Comparison of ENCODE assay signal across 1 cellular context in the genomic region with DNA sequence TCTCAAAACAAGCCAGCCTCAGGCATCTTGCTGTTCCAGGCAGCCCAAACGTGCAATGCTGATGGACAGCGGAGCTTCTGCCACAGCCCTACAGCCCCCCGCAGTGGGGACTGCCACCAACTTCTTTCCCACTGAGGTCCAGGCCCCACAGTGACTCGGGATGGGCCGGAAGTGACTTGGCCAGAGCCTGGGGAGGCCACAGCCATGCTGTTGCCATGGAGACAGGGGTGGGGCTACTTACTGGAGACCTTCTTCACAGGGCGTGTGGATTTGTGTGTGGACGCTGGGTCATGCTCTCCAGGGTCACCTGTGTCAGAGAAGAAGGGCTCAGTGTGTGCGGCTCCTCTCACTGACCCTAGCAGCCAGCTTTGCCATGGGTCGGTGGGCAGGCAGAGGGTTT.
TF ChIP-seq lines count a peak whose summit lies in the region.

No MANE protein-coding gene starts in this region.

TF ChIP-seq in GM12878, 131 proteins besides CTCF, POLR2A, EP300 and RAD21:
- TF ChIP-seq, protein P1, sequence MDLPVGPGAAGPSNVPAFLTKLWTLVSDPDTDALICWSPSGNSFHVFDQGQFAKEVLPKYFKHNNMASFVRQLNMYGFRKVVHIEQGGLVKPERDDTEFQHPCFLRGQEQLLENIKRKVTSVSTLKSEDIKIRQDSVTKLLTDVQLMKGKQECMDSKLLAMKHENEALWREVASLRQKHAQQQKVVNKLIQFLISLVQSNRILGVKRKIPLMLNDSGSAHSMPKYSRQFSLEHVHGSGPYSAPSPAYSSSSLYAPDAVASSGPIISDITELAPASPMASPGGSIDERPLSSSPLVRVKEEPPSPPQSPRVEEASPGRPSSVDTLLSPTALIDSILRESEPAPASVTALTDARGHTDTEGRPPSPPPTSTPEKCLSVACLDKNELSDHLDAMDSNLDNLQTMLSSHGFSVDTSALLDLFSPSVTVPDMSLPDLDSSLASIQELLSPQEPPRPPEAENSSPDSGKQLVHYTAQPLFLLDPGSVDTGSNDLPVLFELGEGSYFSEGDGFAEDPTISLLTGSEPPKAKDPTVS (IDR thresholded peaks at IDR 0.05; ENCODE audit: low read depth, low read length) = no peak
- TF ChIP-seq SMARCA5 (IDR thresholded peaks at IDR 0.05) (no peak), JUNB (IDR thresholded peaks at IDR 0.05) (no peak), IKZF2 (IDR thresholded peaks at IDR 0.05) (no peak), RFX5 (IDR thresholded peaks at IDR 0.05; ENCODE audit: low read depth, low read length) (no peak), RCOR1 (conservative IDR thresholded peaks at IDR 0.05; ENCODE audit: low read depth, low read length) (no peak), POLR2AphosphoS2 (IDR thresholded peaks at IDR 0.05; ENCODE audit: low read depth, low read length) (no peak), HDGF (IDR thresholded peaks at IDR 0.05) (no peak), RELA (IDR thresholded peaks at IDR 0.05; ENCODE audit: borderline replicate concordance, partially characterized antibody) (no peak), IRF4 (IDR thresholded peaks at IDR 0.05; ENCODE audit: low read depth, low read length) (no peak), STAT3 (IDR thresholded peaks at IDR 0.05; ENCODE audit: low read depth, low read length) (no peak)
- TF ChIP-seq, protein P2, sequence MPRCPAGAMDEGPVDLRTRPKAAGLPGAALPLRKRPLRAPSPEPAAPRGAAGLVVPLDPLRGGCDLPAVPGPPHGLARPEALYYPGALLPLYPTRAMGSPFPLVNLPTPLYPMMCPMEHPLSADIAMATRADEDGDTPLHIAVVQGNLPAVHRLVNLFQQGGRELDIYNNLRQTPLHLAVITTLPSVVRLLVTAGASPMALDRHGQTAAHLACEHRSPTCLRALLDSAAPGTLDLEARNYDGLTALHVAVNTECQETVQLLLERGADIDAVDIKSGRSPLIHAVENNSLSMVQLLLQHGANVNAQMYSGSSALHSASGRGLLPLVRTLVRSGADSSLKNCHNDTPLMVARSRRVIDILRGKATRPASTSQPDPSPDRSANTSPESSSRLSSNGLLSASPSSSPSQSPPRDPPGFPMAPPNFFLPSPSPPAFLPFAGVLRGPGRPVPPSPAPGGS (IDR thresholded peaks at IDR 0.05; ENCODE audit: borderline replicate concordance, insufficient read depth, low read depth, low read length, poor library complexity, severe bottlenecking) = no peak
- TF ChIP-seq, protein P3, sequence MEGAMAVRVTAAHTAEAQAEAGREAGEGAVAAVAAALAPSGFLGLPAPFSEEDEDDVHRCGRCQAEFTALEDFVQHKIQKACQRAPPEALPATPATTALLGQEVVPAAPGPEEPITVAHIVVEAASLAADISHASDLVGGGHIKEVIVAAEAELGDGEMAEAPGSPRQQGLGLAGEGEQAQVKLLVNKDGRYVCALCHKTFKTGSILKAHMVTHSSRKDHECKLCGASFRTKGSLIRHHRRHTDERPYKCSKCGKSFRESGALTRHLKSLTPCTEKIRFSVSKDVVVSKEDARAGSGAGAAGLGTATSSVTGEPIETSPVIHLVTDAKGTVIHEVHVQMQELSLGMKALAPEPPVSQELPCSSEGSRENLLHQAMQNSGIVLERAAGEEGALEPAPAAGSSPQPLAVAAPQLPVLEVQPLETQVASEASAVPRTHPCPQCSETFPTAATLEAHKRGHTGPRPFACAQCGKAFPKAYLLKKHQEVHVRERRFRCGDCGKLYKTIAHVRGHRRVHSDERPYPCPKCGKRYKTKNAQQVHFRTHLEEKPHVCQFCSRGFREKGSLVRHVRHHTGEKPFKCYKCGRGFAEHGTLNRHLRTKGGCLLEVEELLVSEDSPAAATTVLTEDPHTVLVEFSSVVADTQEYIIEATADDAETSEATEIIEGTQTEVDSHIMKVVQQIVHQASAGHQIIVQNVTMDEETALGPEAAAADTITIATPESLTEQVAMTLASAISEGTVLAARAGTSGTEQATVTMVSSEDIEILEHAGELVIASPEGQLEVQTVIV (IDR thresholded peaks at IDR 0.05; ENCODE audit: borderline replicate concordance, partially characterized antibody) = no peak
- TF ChIP-seq, protein P4, sequence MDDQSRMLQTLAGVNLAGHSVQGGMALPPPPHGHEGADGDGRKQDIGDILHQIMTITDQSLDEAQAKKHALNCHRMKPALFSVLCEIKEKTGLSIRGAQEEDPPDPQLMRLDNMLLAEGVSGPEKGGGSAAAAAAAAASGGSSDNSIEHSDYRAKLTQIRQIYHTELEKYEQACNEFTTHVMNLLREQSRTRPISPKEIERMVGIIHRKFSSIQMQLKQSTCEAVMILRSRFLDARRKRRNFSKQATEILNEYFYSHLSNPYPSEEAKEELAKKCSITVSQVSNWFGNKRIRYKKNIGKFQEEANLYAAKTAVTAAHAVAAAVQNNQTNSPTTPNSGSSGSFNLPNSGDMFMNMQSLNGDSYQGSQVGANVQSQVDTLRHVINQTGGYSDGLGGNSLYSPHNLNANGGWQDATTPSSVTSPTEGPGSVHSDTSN (IDR thresholded peaks at IDR 0.05; ENCODE audit: insufficient replicate concordance, low read depth, low read length) = no peak
TF ChIP-seq in GM12878: peak in this region for 0.
